Comparison of ENCODE assay signal across 26 cellular contexts in genomic region chr17:46025060-46025459, GRCh38. TPM values are rescaled to one million over a fixed set of nuclear protein-coding genes. Genes with fewer than 3 reads are reported as not detected.
DNase-seq lines count a peak whose midpoint lies in the region; ATAC-seq, FAIRE-seq and TF ChIP-seq lines count a peak whose summit lies in the region.
"Had no signal": no experiment of that assay in that cellular context is flagged by ENCODE, and none has a peak within 500 bp of the region (broad histone marks: within the 10 kb centered on the region; RNA-seq: fewer than 3 reads in every experiment).

No MANE protein-coding gene starts in this region.

- no peak overlapping the region for H3K4me3 Mint-ChIP-seq in CD4-positive, CD25-positive, alpha-beta regulatory T cell
- H3K4me3 Mint-ChIP-seq in effector memory CD8-positive, alpha-beta T cell: no peak overlapping the region
- no peak overlapping the region for H3K4me3 Mint-ChIP-seq in osteocyte (ENCODE audit: unreplicated experiment)
- H3K4me3 Mint-ChIP-seq: activated naive CD8-positive, alpha-beta T cell treated with anti-CD3 and anti-CD28 coated beads for 36 hours; activated T-helper 17 cell treated with anti-CD3 and anti-CD28 coated beads, Interleukin-2, amount 50 U/mL, for 72 hours had no signal

- H3K27me3 Mint-ChIP-seq in CD4-positive, CD25-positive, alpha-beta regulatory T cell: no peaks in the 10 kb centered on the region
- no peaks in the 10 kb centered on the region for H3K27me3 Mint-ChIP-seq in effector memory CD8-positive, alpha-beta T cell
- H3K27me3 Mint-ChIP-seq in osteocyte (ENCODE audit: unreplicated experiment): no peaks in the 10 kb centered on the region
- H3K27me3 Mint-ChIP-seq: activated naive CD8-positive, alpha-beta T cell treated with anti-CD3 and anti-CD28 coated beads for 36 hours; activated T-helper 17 cell treated with anti-CD3 and anti-CD28 coated beads, Interleukin-2, amount 50 U/mL, for 72 hours had no signal

- peak overlapping the region in 2 of 3 donors; percentile 80 to 86 for H3K27ac Mint-ChIP-seq in CD4-positive, CD25-positive, alpha-beta regulatory T cell
- peak overlapping the region; percentile 77 to 91 for H3K27ac Mint-ChIP-seq in effector memory CD8-positive, alpha-beta T cell
- H3K27ac Mint-ChIP-seq in osteocyte (ENCODE audit: unreplicated experiment): no peak overlapping the region

- H3K4me1 Mint-ChIP-seq in CD4-positive, CD25-positive, alpha-beta regulatory T cell: peaks cover 12 to 61% (median 21%) of the 10 kb centered on the region in 4 donors
- peaks cover 25 to 42% of the 10 kb centered on the region in 2 donors for H3K4me1 Mint-ChIP-seq in effector memory CD8-positive, alpha-beta T cell (ENCODE audit: low read depth in 2 of 2)
- peaks cover 3% of the 10 kb centered on the region for H3K4me1 Mint-ChIP-seq in osteocyte (ENCODE audit: unreplicated experiment)

- H3K27me3 ChIP-seq in CD4-positive, CD25-positive, alpha-beta regulatory T cell (ENCODE audit: control insufficient read depth, insufficient read depth, low read length): no peaks in the 10 kb centered on the region
- no peaks in the 10 kb centered on the region for H3K27me3 ChIP-seq in HL-60 (ENCODE audit: insufficient read depth, poor library complexity, severe bottlenecking)
- H3K27me3 ChIP-seq in pancreas: no peaks in the 10 kb centered on the region
- H3K27me3 ChIP-seq: gastroesophageal sphincter had no signal

- intact Hi-C loops in pancreas (cut with DNase I): no loop called here

- no peak for FAIRE-seq in pancreas (lab: Jason Lieb, UNC)
- FAIRE-seq: astrocyte, GM12878, HTR-8/SVneo had no signal

- H3K4me3 ChIP-seq in CD4-positive, CD25-positive, alpha-beta regulatory T cell (ENCODE audit: low read depth, low read length): no peak overlapping the region
- H3K4me3 ChIP-seq in HL-60 (replicated peaks; ENCODE audit: insufficient read depth, low read length) (no peak overlapping the region), pancreas (no peak overlapping the region)
- H3K4me3 ChIP-seq: gastroesophageal sphincter, GM12878, lung had no signal

- TF ChIP-seq CTCF in HL-60 (IDR thresholded peaks at IDR 0.05; ENCODE audit: insufficient read depth, low read length): no peak
- TF ChIP-seq CTCF in pancreas (IDR thresholded peaks at IDR 0.05): no peak
- no peak for TF ChIP-seq CTCF in osteocyte (IDR thresholded peaks at IDR 0.05)

- no peak for DNase-seq in CD4-positive, CD25-positive, alpha-beta regulatory T cell
- no peak for DNase-seq in HL-60 (ENCODE audit: low read depth in 1 of 2, low spot score in 1 of 2)
- no peak for DNase-seq in effector memory CD8-positive, alpha-beta T cell
- peak in 1 of 6 donors; percentile 68 for DNase-seq in pancreas
- no peak for DNase-seq in osteocyte (ENCODE audit: extremely low spot score, unreplicated experiment)
- DNase-seq in Kasumi-1 (lab: John Stamatoyannopoulos, UW): no peak
- DNase-seq: activated CD4-positive, alpha-beta T cell treated with anti-CD3 and anti-CD28 coated beads for 48 hours; activated naive CD8-positive, alpha-beta T cell treated with anti-CD3 and anti-CD28 coated beads for 36 hours; effector CD8-positive, alpha-beta T cell; islet precursor cell; NCI-H187 treated with DMSO at 0.1 percent for 48 hours; right cardiac atrium; Right ventricle myocardium superior; T-helper 1 cell had no signal

- no peaks in the 10 kb centered on the region for H3K9me3 ChIP-seq in CD4-positive, CD25-positive, alpha-beta regulatory T cell (ENCODE audit: control insufficient read depth in 2 of 2, low read length in 2 of 2)
- H3K9me3 ChIP-seq in pancreas: no peaks in the 10 kb centered on the region
- H3K9me3 ChIP-seq: gastroesophageal sphincter had no signal

- peaks cover 31% of the 10 kb centered on the region for H3K36me3 Mint-ChIP-seq in CD4-positive, CD25-positive, alpha-beta regulatory T cell
- peaks cover 33% of the 10 kb centered on the region for H3K36me3 Mint-ChIP-seq in effector memory CD8-positive, alpha-beta T cell (ENCODE audit: insufficient read depth)
- H3K36me3 Mint-ChIP-seq in osteocyte (ENCODE audit: unreplicated experiment): peaks cover 27% of the 10 kb centered on the region

- no peak for ATAC-seq in CD4-positive, CD25-positive, alpha-beta regulatory T cell (ENCODE audit: low read depth in 2 of 2)
- no peak for ATAC-seq in effector memory CD8-positive, alpha-beta T cell (replicated peaks)
- ATAC-seq in pancreas (no peak), HG03520 (IDR thresholded peaks at IDR 0.05; ENCODE audit: unreplicated experiment) (no peak)
- ATAC-seq: activated T-helper 17 cell treated with anti-CD3 and anti-CD28 coated beads, Interleukin-2, amount 50 U/mL, for 72 hours; gastroesophageal sphincter; right cardiac atrium had no signal

- H3K27ac ChIP-seq in CD4-positive, CD25-positive, alpha-beta regulatory T cell (ENCODE audit: insufficient read depth, low read length, poor library complexity, severe bottlenecking): no peak overlapping the region
- H3K27ac ChIP-seq in HL-60 (replicated peaks) (peak overlapping the region; percentile 88), pancreas (peak overlapping the region; percentile 42 to 77 (median 58))

- H3K4me1 ChIP-seq in CD4-positive, CD25-positive, alpha-beta regulatory T cell (ENCODE audit: control insufficient read depth, insufficient read depth, low read length, poor library complexity, severe bottlenecking): peaks cover 17% of the 10 kb centered on the region
- H3K4me1 ChIP-seq in pancreas: peaks cover 22 to 52% (median 44%) of the 10 kb centered on the region in 3 donors

- no peaks in the 10 kb centered on the region for H3K9me3 Mint-ChIP-seq in CD4-positive, CD25-positive, alpha-beta regulatory T cell
- no peaks in the 10 kb centered on the region for H3K9me3 Mint-ChIP-seq in effector memory CD8-positive, alpha-beta T cell
- no peaks in the 10 kb centered on the region for H3K9me3 Mint-ChIP-seq in osteocyte (ENCODE audit: unreplicated experiment)
- H3K9me3 Mint-ChIP-seq: activated naive CD8-positive, alpha-beta T cell treated with anti-CD3 and anti-CD28 coated beads for 36 hours; activated T-helper 17 cell treated with anti-CD3 and anti-CD28 coated beads, Interleukin-2, amount 50 U/mL, for 72 hours had no signal

- H3K36me3 ChIP-seq in CD4-positive, CD25-positive, alpha-beta regulatory T cell (ENCODE audit: control insufficient read depth, insufficient read depth, low read length): peaks cover 26% of the 10 kb centered on the region
- no peaks in the 10 kb centered on the region for H3K36me3 ChIP-seq in pancreas

- WGBS in pancreas, 2 donors: 74 to 84% methylated on average over 10 of the region's 10 CpGs

RNA-seq across cellular contexts. Expression of gene STH, which starts 26.0 kb away (rescaled TPM):
- not detected for total RNA-seq in CD4-positive, CD25-positive, alpha-beta regulatory T cell
- polyA plus RNA-seq in CD4-positive, CD25-positive, alpha-beta regulatory T cell: not detected
- total RNA-seq in pancreas (not detected), osteocyte (not detected in 2 replicates)
- polyA plus RNA-seq in pancreas: not detected
- total RNA-seq: activated naive CD8-positive, alpha-beta T cell treated with anti-CD3 and anti-CD28 coated beads for 36 hours; activated T-helper 17 cell treated with anti-CD3 and anti-CD28 coated beads, Interleukin-2, amount 50 U/mL, for 72 hours; astrocyte; gastroesophageal sphincter; GM12878; LHCN-M2; lung; osteoblast; right cardiac atrium; Right ventricle myocardium superior; subcutaneous adipose tissue; urinary bladder had no signal
- polyA plus RNA-seq: AG04450, GM12878, lung, right cardiac atrium, urinary bladder had no signal
